Comparison of ENCODE assay signal across 9 cellular contexts in genomic region chr7:8176370-8177081, GRCh38.
DNase-seq lines count a peak whose midpoint lies in the region; ATAC-seq, FAIRE-seq and TF ChIP-seq lines count a peak whose summit lies in the region.
"Had no signal": no experiment of that assay in that cellular context is flagged by ENCODE, and none has a peak within 500 bp of the region (broad histone marks: within the 10 kb centered on the region; RNA-seq: fewer than 3 reads in every experiment).

No MANE protein-coding gene starts in this region.

- ATAC-seq in GM19438 (IDR thresholded peaks at IDR 0.05; ENCODE audit: low read depth, unreplicated experiment) (peak; percentile 80), HG03460 (IDR thresholded peaks at IDR 0.05; ENCODE audit: unreplicated experiment) (peak; percentile 81)

- no peak overlapping the region for H3K4me3 Mint-ChIP-seq in glutamatergic neuron (ENCODE audit: unreplicated experiment)

- H3K9me3 ChIP-seq in effector memory CD4-positive, alpha-beta T cell (ENCODE audit: control insufficient read depth, low read length), result no peaks in the 10 kb centered on the region

- no peaks in the 10 kb centered on the region for H3K36me3 ChIP-seq in effector memory CD4-positive, alpha-beta T cell (ENCODE audit: control insufficient read depth, insufficient read depth, low read length)

- H3K4me1 ChIP-seq in effector memory CD4-positive, alpha-beta T cell (ENCODE audit: control insufficient read depth, insufficient read depth, low read length, poor library complexity, severe bottlenecking), result peaks cover 41% of the 10 kb centered on the region

- no peaks in the 10 kb centered on the region for H3K27me3 ChIP-seq in effector memory CD4-positive, alpha-beta T cell (replicated peaks; ENCODE audit: control insufficient read depth, insufficient read depth, low read length, poor library complexity, severe bottlenecking)

- H3K27ac Mint-ChIP-seq in glutamatergic neuron (ENCODE audit: unreplicated experiment), result no peak overlapping the region

- no peaks in the 10 kb centered on the region for H3K36me3 Mint-ChIP-seq in glutamatergic neuron (ENCODE audit: unreplicated experiment)

- H3K27ac ChIP-seq in effector memory CD4-positive, alpha-beta T cell (ENCODE audit: insufficient read depth, low read length, poor library complexity, severe bottlenecking), result peak overlapping the region; percentile 68

- no peak for TF ChIP-seq CTCF in glutamatergic neuron (IDR thresholded peaks at IDR 0.05; ENCODE audit: partially characterized antibody, unreplicated experiment)

- H3K27me3 Mint-ChIP-seq in glutamatergic neuron (ENCODE audit: unreplicated experiment), result no peaks in the 10 kb centered on the region

- H3K4me1 Mint-ChIP-seq in glutamatergic neuron (ENCODE audit: low read depth, unreplicated experiment), result no peaks in the 10 kb centered on the region

- no peaks in the 10 kb centered on the region for H3K9me3 Mint-ChIP-seq in glutamatergic neuron (ENCODE audit: unreplicated experiment)

- DNase-seq in DMS79 (lab: John Stamatoyannopoulos, UW) (peak; percentile 91), UCSD-AML1 (lab: John Stamatoyannopoulos, UW; ENCODE audit: unreplicated experiment) (peak; percentile 34), frontal cortex (ENCODE audit: low spot score in 2 of 2) (no peak), glutamatergic neuron (no peak)
- peak; percentile 11 to 56 (median 23) for DNase-seq in effector memory CD4-positive, alpha-beta T cell
- DNase-seq in stimulated activated CD8-positive, alpha-beta memory T cell treated with anti-CD3 and anti-CD28 coated beads, Interleukin-12 subunit alpha, Interleukin-12 subunit beta, amount 100 ng/mL, for 1 hour (ENCODE audit: low read depth), result peak; percentile 42

- H3K4me3 ChIP-seq in effector memory CD4-positive, alpha-beta T cell (ENCODE audit: insufficient read depth, low read depth, low read length, poor library complexity, severe bottlenecking), result peak overlapping the region; percentile 4

- FAIRE-seq in frontal cortex (lab: Jason Lieb, UNC), result no peak
- FAIRE-seq: endometrium had no signal

Comparison
In these comparisons a context has a peak if more than half of its experiments do, and no peak if none do; other contexts are left out.
1. DNase-seq: peak in DMS79 (single experiment), UCSD-AML1 (single experiment), effector memory CD4-positive, alpha-beta T cell (3 of 3) and stimulated activated CD8-positive, alpha-beta memory T cell treated with anti-CD3 and anti-CD28 coated beads, Interleukin-12 subunit alpha, Interleukin-12 subunit beta, amount 100 ng/mL, for 1 hour (single experiment); none in frontal cortex (0 of 2) and glutamatergic neuron (single experiment).